ENCODE assay signal across 14 cellular contexts in the genomic region with DNA sequence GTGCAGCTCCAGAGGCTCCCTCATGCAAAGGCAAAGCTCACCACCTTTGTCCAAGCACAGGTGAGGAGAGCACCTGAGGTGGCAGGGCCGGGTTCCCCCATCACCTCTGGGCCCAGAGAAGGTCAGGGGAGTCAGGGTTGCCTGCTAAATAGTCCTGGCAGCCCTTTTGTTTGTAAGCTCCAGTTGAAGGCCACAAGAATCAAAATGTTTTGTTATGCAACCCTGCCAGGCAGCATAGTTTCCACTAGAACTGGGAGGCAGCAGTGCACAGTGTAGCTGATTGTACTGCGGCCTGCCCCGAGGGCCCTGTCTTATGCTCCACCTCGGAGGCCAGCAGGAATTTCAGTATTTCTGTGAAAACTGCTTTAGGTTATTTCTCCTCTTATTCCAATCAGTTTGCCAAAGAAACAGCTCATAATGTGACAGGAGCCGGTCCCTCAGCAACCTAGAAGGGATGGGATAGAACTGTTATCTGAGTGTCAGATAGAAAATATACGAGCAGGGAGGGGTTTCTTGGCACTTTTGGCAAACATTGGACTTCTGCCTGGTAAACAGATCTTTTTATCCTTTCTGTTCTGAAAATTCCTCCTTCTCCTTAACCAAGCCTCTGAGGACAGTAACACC.
DNase-seq lines count a peak whose midpoint lies in the region; ATAC-seq and TF ChIP-seq lines count a peak whose summit lies in the region.
"Had no signal": no experiment of that assay in that cellular context is flagged by ENCODE, and none has a peak within 500 bp of the region (broad histone marks: within the 10 kb centered on the region; RNA-seq: fewer than 3 reads in every experiment).

No MANE protein-coding gene starts in this region.

- intact Hi-C loops in upper lobe of right lung (cut with DNase I), result no loop called here

- H3K4me3 ChIP-seq in RWPE2 (ENCODE audit: severe bottlenecking) (no peak overlapping the region), upper lobe of right lung (no peak overlapping the region)
- H3K4me3 ChIP-seq: skin epidermis had no signal

- TF ChIP-seq CTCF in RWPE2 (IDR thresholded peaks at IDR 0.05; ENCODE audit: poor library complexity, severe bottlenecking) (no peak), upper lobe of right lung (IDR thresholded peaks at IDR 0.05) (no peak)

- H3K9me3 ChIP-seq in RWPE2 (ENCODE audit: severe bottlenecking), result no peaks in the 10 kb centered on the region
- no peaks in the 10 kb centered on the region for H3K9me3 ChIP-seq in upper lobe of right lung

- H3K27ac ChIP-seq in RWPE2 (ENCODE audit: poor library complexity, severe bottlenecking) (no peak overlapping the region), upper lobe of right lung (peak overlapping the region; percentile 4)

- H3K36me3 ChIP-seq in RWPE2 (ENCODE audit: low read depth) (no peaks in the 10 kb centered on the region), upper lobe of right lung (no peaks in the 10 kb centered on the region)

- no peaks in the 10 kb centered on the region for H3K27me3 ChIP-seq in RWPE2 (ENCODE audit: insufficient read depth, poor library complexity, severe bottlenecking)
- no peaks in the 10 kb centered on the region for H3K27me3 ChIP-seq in upper lobe of right lung

- ATAC-seq in RWPE2 (ENCODE audit: low read depth) (peak; percentile 53; the same call in 1 of the 3 replicates), upper lobe of right lung (peak; percentile 48), HG02885 (IDR thresholded peaks at IDR 0.05; ENCODE audit: poor library complexity, unreplicated experiment) (no peak), GM18858 (IDR thresholded peaks at IDR 0.05; ENCODE audit: unreplicated experiment) (no peak)
- ATAC-seq: activated CD8-positive, alpha-beta T cell treated with anti-CD3 and anti-CD28 coated beads for 36 hours had no signal

- DNase-seq in RWPE2 (ENCODE audit: low spot score), result no peak
- peak; percentile 86 for DNase-seq in fibroblast of peridontal ligament (ENCODE audit: extremely low read depth)
- DNase-seq in mucosa of gallbladder (ENCODE audit: low spot score), result peak; percentile 21
- no peak for DNase-seq in upper lobe of right lung
- DNase-seq in OCI-M2 (lab: John Stamatoyannopoulos, UW; ENCODE audit: unreplicated experiment), result no peak
- DNase-seq: activated CD8-positive, alpha-beta T cell treated with anti-CD3 and anti-CD28 coated beads for 36 hours; activated naive CD8-positive, alpha-beta T cell treated with anti-CD3 and anti-CD28 coated beads, Interleukin-2, amount 10 ng/mL, durations not matched to agents 7 days and 5 days; DMS 273 treated with DMSO at 0.1 percent for 48 hours; Karpas-422; NCI-H524 treated with DMSO at 0.1 percent for 48 hours; stimulated activated CD8-positive, alpha-beta memory T cell treated with anti-CD3 and anti-CD28 coated beads, Interleukin-4, amount 100 ng/mL, for 48 hours had no signal

- H3K4me1 ChIP-seq in RWPE2 (ENCODE audit: insufficient read depth, poor library complexity, severe bottlenecking) (no peaks in the 10 kb centered on the region), upper lobe of right lung (no peaks in the 10 kb centered on the region)

Comparison
In these comparisons a context has a peak if more than half of its experiments do, and no peak if none do; other contexts are left out.
1. ATAC-seq: peak in RWPE2 (single experiment) and upper lobe of right lung (single experiment); none in HG02885 (single experiment) and GM18858 (single experiment).
2. DNase-seq: peak in fibroblast of peridontal ligament (single experiment) and mucosa of gallbladder (single experiment); none in RWPE2 (single experiment), upper lobe of right lung (single experiment) and OCI-M2 (single experiment).